Comparison of ENCODE assay signal across 9 cellular contexts in the genomic region with DNA sequence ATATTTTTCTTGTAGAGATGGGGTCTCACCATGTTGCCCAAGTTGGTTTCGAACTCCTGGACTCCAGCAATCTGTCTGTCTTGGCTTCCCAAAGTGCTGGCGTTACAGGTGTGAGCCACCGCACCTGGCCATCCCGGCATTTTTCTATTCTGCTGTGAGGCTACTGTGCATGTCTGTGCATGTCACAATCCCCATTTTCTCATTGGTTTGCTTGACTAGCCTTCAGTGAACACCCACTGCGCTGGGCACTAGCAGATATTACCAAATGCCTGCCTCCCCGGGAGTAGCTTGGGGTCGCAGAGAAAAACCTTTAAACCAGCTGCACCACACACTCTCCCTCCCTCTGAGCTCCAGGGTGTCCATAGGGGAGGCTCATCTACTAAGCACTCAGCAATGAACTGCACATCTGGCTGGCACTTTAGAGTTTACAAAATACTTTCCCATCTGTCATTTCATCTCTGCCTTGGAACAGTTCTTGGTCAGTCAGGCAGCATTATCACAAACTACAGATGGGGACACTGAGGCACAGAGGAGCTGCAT. TPM values are rescaled to one million over a fixed set of nuclear protein-coding genes. Genes with fewer than 3 reads are reported as not detected.
DNase-seq lines count a peak whose midpoint lies in the region; ATAC-seq and TF ChIP-seq lines count a peak whose summit lies in the region.
"Had no signal": no experiment of that assay in that cellular context is flagged by ENCODE, and none has a peak within 500 bp of the region (broad histone marks: within the 10 kb centered on the region; RNA-seq: fewer than 3 reads in every experiment).

No MANE protein-coding gene starts in this region.

- H3K4me3 Mint-ChIP-seq in HFFc6: peak overlapping the region; percentile 97
- H3K4me3 Mint-ChIP-seq in activated CD8-positive, alpha-beta T cell treated with anti-CD3 and anti-CD28 coated beads, Interleukin-2, amount 10 ng/mL, durations not matched to agents 7 days and 5 days: no peak overlapping the region

- peak overlapping the region; percentile 97 for H3K27ac Mint-ChIP-seq in HFFc6
- H3K27ac Mint-ChIP-seq in activated CD8-positive, alpha-beta T cell treated with anti-CD3 and anti-CD28 coated beads, Interleukin-2, amount 10 ng/mL, durations not matched to agents 7 days and 5 days: peak overlapping the region; percentile 80

- DNase-seq in HFFc6 (no peak), fibroblast of villous mesenchyme (ENCODE audit: low read depth) (peak; percentile 65), spleen (no peak), NCI-H2196 (lab: John Stamatoyannopoulos, UW; ENCODE audit: unreplicated experiment) (no peak), NCI-H2029 treated with DMSO at 0.1 percent for 48 hours (lab: John Stamatoyannopoulos, UW) (no peak)
- DNase-seq in activated CD8-positive, alpha-beta T cell treated with anti-CD3 and anti-CD28 coated beads, Interleukin-2, amount 10 ng/mL, durations not matched to agents 7 days and 5 days: no peak
- DNase-seq: NCI-H526 had no signal

- H3K4me3 ChIP-seq in fibroblast of villous mesenchyme (ENCODE audit: low read depth, low read length) (no peak overlapping the region), spleen (no peak overlapping the region)

- H3K36me3 ChIP-seq in spleen: peaks cover 0 to 58% (median 6%) of the 10 kb centered on the region in 6 donors

- peaks cover 22% of the 10 kb centered on the region for H3K27me3 Mint-ChIP-seq in HFFc6 (ENCODE audit: insufficient read depth)
- no peaks in the 10 kb centered on the region for H3K27me3 Mint-ChIP-seq in activated CD8-positive, alpha-beta T cell treated with anti-CD3 and anti-CD28 coated beads, Interleukin-2, amount 10 ng/mL, durations not matched to agents 7 days and 5 days (ENCODE audit: low read depth)

- H3K9me3 ChIP-seq in spleen: no peaks in the 10 kb centered on the region

- WGBS in spleen, 5 donors: 87 to 97% (median 91%) methylated on average over 7 of the region's 7 CpGs

- TF ChIP-seq CTCF in HFFc6 (IDR thresholded peaks at IDR 0.05) (no peak), fibroblast of villous mesenchyme (IDR thresholded peaks at IDR 0.05; ENCODE audit: insufficient read depth, low read depth, low read length) (no peak), spleen (IDR thresholded peaks at IDR 0.05 in 8 of 11, conservative IDR thresholded peaks at IDR 0.05 in 3 of 11) (no peak)

- H3K9me3 Mint-ChIP-seq in HFFc6: no peaks in the 10 kb centered on the region
- no peaks in the 10 kb centered on the region for H3K9me3 Mint-ChIP-seq in activated CD8-positive, alpha-beta T cell treated with anti-CD3 and anti-CD28 coated beads, Interleukin-2, amount 10 ng/mL, durations not matched to agents 7 days and 5 days (ENCODE audit: insufficient read depth)

- H3K27ac ChIP-seq in spleen: peak overlapping the region; percentile 93 to 97 (median 96)

- peaks cover 60% of the 10 kb centered on the region for H3K36me3 Mint-ChIP-seq in HFFc6 (ENCODE audit: low read depth)
- H3K36me3 Mint-ChIP-seq in activated CD8-positive, alpha-beta T cell treated with anti-CD3 and anti-CD28 coated beads, Interleukin-2, amount 10 ng/mL, durations not matched to agents 7 days and 5 days (ENCODE audit: low read depth): peaks cover 21% of the 10 kb centered on the region

- CTCF ChIA-PET in activated CD8-positive, alpha-beta T cell treated with anti-CD3 and anti-CD28 coated beads, Interleukin-2, amount 10 ng/mL, durations not matched to agents 7 days and 5 days (lab: Charles Lee): interaction anchor here (0.9 kb wide), 1 partner anchor 260 kb away, joined by 3 read pairs; no protein-coding TSS in a partner anchor

- H3K4me1 ChIP-seq in spleen: peaks cover 43 to 95% (median 84%) of the 10 kb centered on the region in 6 donors

- H3K27me3 ChIP-seq in spleen (replicated peaks in 1 of 7): peaks cover 0 to 6% (median 0%) of the 10 kb centered on the region in 7 donors

- intact Hi-C loops in spleen (cut with DNase I; ENCODE audit: low total_unique reads): no loop called here

- no peak for ATAC-seq in activated CD8-positive, alpha-beta T cell treated with anti-CD3 and anti-CD28 coated beads, Interleukin-2, amount 10 ng/mL, durations not matched to agents 7 days and 5 days
- ATAC-seq in GM21447 (IDR thresholded peaks at IDR 0.05; ENCODE audit: unreplicated experiment) (no peak), HG03521 (IDR thresholded peaks at IDR 0.05; ENCODE audit: unreplicated experiment) (no peak)

- POLR2A ChIA-PET in activated CD8-positive, alpha-beta T cell treated with anti-CD3 and anti-CD28 coated beads, Interleukin-2, amount 10 ng/mL, durations not matched to agents 7 days and 5 days (lab: Charles Lee): no interaction called here

- peaks cover 79% of the 10 kb centered on the region for H3K4me1 Mint-ChIP-seq in HFFc6 (ENCODE audit: low read depth)
- peaks cover 53% of the 10 kb centered on the region for H3K4me1 Mint-ChIP-seq in activated CD8-positive, alpha-beta T cell treated with anti-CD3 and anti-CD28 coated beads, Interleukin-2, amount 10 ng/mL, durations not matched to agents 7 days and 5 days (ENCODE audit: low read depth)

- no peak for TF ChIP-seq POLR2A in spleen (IDR thresholded peaks at IDR 0.05)

RNA-seq across cellular contexts. Expression of gene CSNK1E, which starts 4.9 kb away (rescaled TPM):
- total RNA-seq in HFFc6 (2021; fragmentation: NEBNext Ultra II Directional; extraction: Animal tissue kit (Norgen Biotek cat#: 25700)): 100 to 1,000 TPM; 166 to 184 (median 172) TPM
- total RNA-seq in activated CD8-positive, alpha-beta T cell treated with anti-CD3 and anti-CD28 coated beads, Interleukin-2, amount 10 ng/mL, durations not matched to agents 7 days and 5 days: 10 to 100 TPM; 74.7 to 82.9 TPM
- total RNA-seq in fibroblast of villous mesenchyme (145 and 161 TPM in 2 replicates), spleen (100 to 1,000 TPM in 5 of 7 donors, 10 to 100 TPM in 2; 59.0 to 157 (median 110) TPM)
- 10 to 100 TPM; 32.8 to 73.9 (median 49.0) TPM for polyA plus RNA-seq in spleen

RNA-seq across cellular contexts. Expression of gene TMEM184B, which starts 39.5 kb away (rescaled TPM):
- total RNA-seq in HFFc6 (2021; fragmentation: NEBNext Ultra II Directional; extraction: Animal tissue kit (Norgen Biotek cat#: 25700)): 100 to 1,000 TPM; 104 to 125 (median 111) TPM
- 10 to 100 TPM; 30.8 to 31.4 TPM for total RNA-seq in activated CD8-positive, alpha-beta T cell treated with anti-CD3 and anti-CD28 coated beads, Interleukin-2, amount 10 ng/mL, durations not matched to agents 7 days and 5 days
- total RNA-seq in fibroblast of villous mesenchyme (44.9 and 65.1 TPM in 2 replicates), spleen (100 to 1,000 TPM in 1 of 7 donors, 10 to 100 TPM in 6; 37.1 to 105 (median 65.6) TPM)
- polyA plus RNA-seq in spleen: 10 to 100 TPM in 1 of 3 donors, 1 to 10 TPM in 2; 5.0 to 18.3 (median 7.9) TPM
